In the genomic region with DNA sequence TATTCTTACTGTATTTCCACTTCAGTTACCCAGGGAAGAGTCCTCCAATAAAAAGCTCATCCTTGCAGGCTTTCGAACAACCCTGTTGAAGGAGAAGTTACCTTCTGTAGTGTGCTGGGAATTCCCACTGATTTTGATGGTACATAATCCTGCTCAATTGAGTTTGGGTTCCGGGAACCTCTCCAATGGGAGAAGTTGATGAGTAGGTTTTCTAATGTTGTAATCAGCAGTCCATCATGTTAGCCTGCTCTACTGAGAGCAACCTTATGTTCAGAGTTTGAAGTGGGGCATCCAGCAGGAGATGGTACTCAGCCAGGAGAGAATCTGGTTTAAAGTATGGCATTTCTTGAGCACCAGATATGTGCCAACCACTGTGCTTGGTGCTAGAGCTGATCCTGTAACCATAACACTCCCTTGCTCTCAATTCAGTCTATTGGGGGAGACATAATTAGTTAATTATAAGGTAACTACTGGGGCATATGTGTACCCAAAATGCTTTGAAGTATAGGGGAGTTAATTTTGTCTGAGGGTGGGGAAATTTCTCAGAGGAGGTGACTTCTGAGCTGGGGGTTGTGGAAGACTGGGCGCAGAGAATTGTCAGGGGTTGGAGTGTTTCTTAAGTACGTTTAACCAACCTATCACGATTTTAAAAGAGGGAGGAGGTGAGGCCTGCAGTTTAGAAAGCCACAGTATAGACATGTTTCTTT, we compare ENCODE assay signal across 8 cellular contexts. TPM values are rescaled to one million over a fixed set of nuclear protein-coding genes. Genes with fewer than 3 reads are reported as not detected.
DNase-seq lines count a peak whose midpoint lies in the region; ATAC-seq and TF ChIP-seq lines count a peak whose summit lies in the region.

No MANE protein-coding gene starts in this region.

- peaks cover 74% of the 10 kb centered on the region for H3K4me1 Mint-ChIP-seq in CD4-positive, alpha-beta T cell (ENCODE audit: low read depth)
- peaks cover 66% of the 10 kb centered on the region for H3K4me1 Mint-ChIP-seq in dendritic cell treated with granulocyte-macrophage colony-stimulating factor and Interleukin-4, amounts not matched to agents 40 ng/mL and 50 ng/mL, for 4 days (ENCODE audit: low read depth)
- peaks cover 51% of the 10 kb centered on the region for H3K4me1 Mint-ChIP-seq in neural progenitor cell

- H3K36me3 ChIP-seq in Loucy (ENCODE audit: insufficient read depth, low read length) (no peaks in the 10 kb centered on the region), neural progenitor cell (no peaks in the 10 kb centered on the region)

- no peak for TF ChIP-seq CTCF in CD4-positive, alpha-beta T cell (IDR thresholded peaks at IDR 0.05)
- no peak for TF ChIP-seq CTCF in Loucy (conservative IDR thresholded peaks at IDR 0.05; ENCODE audit: low read length)
- TF ChIP-seq CTCF in neural progenitor cell (IDR thresholded peaks at IDR 0.05), result no peak

- H3K79me2 ChIP-seq in Loucy (ENCODE audit: insufficient read depth, low read length), result peaks cover 70% of the 10 kb centered on the region
- peaks cover 76% of the 10 kb centered on the region for H3K79me2 ChIP-seq in neural progenitor cell (ENCODE audit: low read depth)

- H3K9me3 Mint-ChIP-seq in CD4-positive, alpha-beta T cell, result no peaks in the 10 kb centered on the region
- no peaks in the 10 kb centered on the region for H3K9me3 Mint-ChIP-seq in dendritic cell treated with granulocyte-macrophage colony-stimulating factor and Interleukin-4, amounts not matched to agents 40 ng/mL and 50 ng/mL, for 4 days
- no peaks in the 10 kb centered on the region for H3K9me3 Mint-ChIP-seq in neural progenitor cell

- H3K27ac Mint-ChIP-seq in CD4-positive, alpha-beta T cell, result peak overlapping the region; percentile 98
- peak overlapping the region; percentile 100 for H3K27ac Mint-ChIP-seq in dendritic cell treated with granulocyte-macrophage colony-stimulating factor and Interleukin-4, amounts not matched to agents 40 ng/mL and 50 ng/mL, for 4 days
- peak overlapping the region; percentile 99 for H3K27ac Mint-ChIP-seq in neural progenitor cell

- peak overlapping the region; percentile 87 for H3K4me3 ChIP-seq in Loucy (ENCODE audit: low read length, poor library complexity, severe bottlenecking)
- peak overlapping the region; percentile 97 for H3K4me3 ChIP-seq in neural progenitor cell

- no peaks in the 10 kb centered on the region for H3K9me3 ChIP-seq in CD4-positive, alpha-beta T cell (ENCODE audit: control insufficient read depth, low read length)
- H3K9me3 ChIP-seq in Loucy (ENCODE audit: insufficient read depth, low read depth, low read length) (no peaks in the 10 kb centered on the region), neural progenitor cell (ENCODE audit: low read depth) (no peaks in the 10 kb centered on the region)

- peak overlapping the region; percentile 93 for H3K9ac ChIP-seq in Loucy (ENCODE audit: low read depth, low read length, poor library complexity, severe bottlenecking)
- H3K9ac ChIP-seq in neural progenitor cell, result peak overlapping the region; percentile 100

- H3K4me2 ChIP-seq in Loucy (ENCODE audit: low read depth, low read length, poor library complexity, severe bottlenecking), result peak overlapping the region; percentile 94
- H3K4me2 ChIP-seq in neural progenitor cell, result peak overlapping the region; percentile 99

- CTCF ChIA-PET in CD4-positive, alpha-beta T cell (lab: Charles Lee), result interaction anchor here (0.7 to 3.3 kb wide), 5 partner anchors 15 to 64 kb away, joined by 3 to 10 read pairs (median 4); no protein-coding TSS in a partner anchor

- H3K9me2 ChIP-seq in Loucy (replicated peaks; ENCODE audit: low read depth, low read length), result no peaks in the 10 kb centered on the region

- H3K27ac ChIP-seq in CD4-positive, alpha-beta T cell (ENCODE audit: low read depth, low read length), result no peak overlapping the region
- H3K27ac ChIP-seq in neural progenitor cell, result no peak overlapping the region

- H3K4me1 ChIP-seq in Loucy (ENCODE audit: insufficient read depth, low read length, poor library complexity, severe bottlenecking) (peaks cover 66% of the 10 kb centered on the region), neural progenitor cell (peaks cover 62% of the 10 kb centered on the region)

- H3K27me3 ChIP-seq in CD4-positive, alpha-beta T cell (ENCODE audit: control insufficient read depth, insufficient read depth, low read length), result no peaks in the 10 kb centered on the region
- H3K27me3 ChIP-seq in Loucy (ENCODE audit: insufficient read depth, low read length, poor library complexity, severe bottlenecking) (peaks cover 9% of the 10 kb centered on the region), neural progenitor cell (no peaks in the 10 kb centered on the region)

- no peaks in the 10 kb centered on the region for H3K27me3 Mint-ChIP-seq in CD4-positive, alpha-beta T cell
- no peaks in the 10 kb centered on the region for H3K27me3 Mint-ChIP-seq in dendritic cell treated with granulocyte-macrophage colony-stimulating factor and Interleukin-4, amounts not matched to agents 40 ng/mL and 50 ng/mL, for 4 days
- H3K27me3 Mint-ChIP-seq in neural progenitor cell (ENCODE audit: insufficient read depth, low read depth), result peaks cover 2% of the 10 kb centered on the region

- H3K4me3 Mint-ChIP-seq in CD4-positive, alpha-beta T cell, result peak overlapping the region; percentile 91
- peak overlapping the region; percentile 90 for H3K4me3 Mint-ChIP-seq in dendritic cell treated with granulocyte-macrophage colony-stimulating factor and Interleukin-4, amounts not matched to agents 40 ng/mL and 50 ng/mL, for 4 days
- H3K4me3 Mint-ChIP-seq in neural progenitor cell, result peak overlapping the region; percentile 96

- H3F3A ChIP-seq in Loucy (ENCODE audit: low read depth), result no peaks in the 10 kb centered on the region
- peaks cover 21% of the 10 kb centered on the region for H3F3A ChIP-seq in neural progenitor cell (ENCODE audit: low read depth)

- POLR2A ChIA-PET in CD4-positive, alpha-beta T cell (lab: Charles Lee), result interaction anchor here (0.6 to 2.4 kb wide), 3 partner anchors 8 to 17 kb away, joined by 3 to 11 read pairs (median 11); no protein-coding TSS in a partner anchor

- H4K20me1 ChIP-seq in Loucy (ENCODE audit: insufficient read depth, low read length, poor library complexity, severe bottlenecking), result peaks cover 64% of the 10 kb centered on the region
- peaks cover 57% of the 10 kb centered on the region for H4K20me1 ChIP-seq in neural progenitor cell (ENCODE audit: low read depth)

- intact Hi-C loops in CD4-positive, alpha-beta T cell (cut with DNase I, micrococcal nuclease), result loop anchor here in 1 of 2 experiments (5.0 kb wide), 1 partner anchor 112 kb away; no protein-coding TSS in a partner anchor
- intact Hi-C loops in dendritic cell treated with granulocyte-macrophage colony-stimulating factor and Interleukin-4, amounts not matched to agents 40 ng/mL and 50 ng/mL, for 4 days (cut with micrococcal nuclease), result loop anchor here (10.0 kb wide), 1 partner anchor 54 kb away; no protein-coding TSS in a partner anchor

- peaks cover 66% of the 10 kb centered on the region for H3K36me3 Mint-ChIP-seq in CD4-positive, alpha-beta T cell (ENCODE audit: low read depth)
- peaks cover 33% of the 10 kb centered on the region for H3K36me3 Mint-ChIP-seq in dendritic cell treated with granulocyte-macrophage colony-stimulating factor and Interleukin-4, amounts not matched to agents 40 ng/mL and 50 ng/mL, for 4 days (ENCODE audit: low read depth)
- peaks cover 36% of the 10 kb centered on the region for H3K36me3 Mint-ChIP-seq in neural progenitor cell

- DNase-seq in CD4-positive, alpha-beta T cell, result no peak
- DNase-seq in neural progenitor cell (ENCODE audit: low spot score) (no peak), COR-L47 (lab: John Stamatoyannopoulos, UW) (no peak), midbrain (lab: John Stamatoyannopoulos, UW) (no peak), HPDE6-E6E7 (ENCODE audit: extremely low spot score) (no peak)

- no peak overlapping the region for H2AFZ ChIP-seq in Loucy (ENCODE audit: low read length)
- H2AFZ ChIP-seq in neural progenitor cell (replicated peaks), result no peak overlapping the region

- no peak for ATAC-seq in CD4-positive, alpha-beta T cell (ENCODE audit: poor library complexity)
- no peak for ATAC-seq in HG03159 (IDR thresholded peaks at IDR 0.05; ENCODE audit: unreplicated experiment)

RNA-seq across cellular contexts. Expression of a gene that starts 2.1 kb away (rescaled TPM):
- 10 to 100 TPM; 37.6 to 41.7 TPM for total RNA-seq in CD4-positive, alpha-beta T cell
- 31.6 and 58.9 TPM in 2 replicates for total RNA-seq in neural progenitor cell (ENCODE audit: low replicate concordance)
